ENCODE assay signal across 1 cellular context in the genomic region with DNA sequence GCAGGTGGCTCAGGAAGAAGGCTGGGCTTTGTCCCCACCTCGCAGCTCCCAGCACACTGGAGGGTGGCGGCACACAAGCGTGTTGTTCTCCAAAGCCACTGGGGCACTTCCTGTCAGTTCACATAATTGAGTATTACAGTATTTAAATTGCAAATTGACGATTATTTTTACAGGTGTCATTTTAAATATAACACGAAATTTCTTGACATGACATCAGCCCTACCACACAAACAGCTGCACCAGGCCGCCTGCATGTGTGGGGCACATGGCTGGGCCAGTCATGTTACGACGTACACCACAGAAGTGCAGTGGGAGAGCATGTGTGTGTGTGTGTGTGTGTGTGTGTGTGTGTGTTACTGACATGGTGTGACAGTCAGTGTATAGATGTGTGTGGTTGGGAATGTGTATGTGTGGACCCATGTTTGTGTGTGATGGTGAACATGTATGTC.
TF ChIP-seq lines count a peak whose summit lies in the region.

No MANE protein-coding gene starts in this region.

TF ChIP-seq in HCT116, 20 proteins besides CTCF, POLR2A, EP300 and RAD21 (continued from another document):
- TF ChIP-seq, protein P1, sequence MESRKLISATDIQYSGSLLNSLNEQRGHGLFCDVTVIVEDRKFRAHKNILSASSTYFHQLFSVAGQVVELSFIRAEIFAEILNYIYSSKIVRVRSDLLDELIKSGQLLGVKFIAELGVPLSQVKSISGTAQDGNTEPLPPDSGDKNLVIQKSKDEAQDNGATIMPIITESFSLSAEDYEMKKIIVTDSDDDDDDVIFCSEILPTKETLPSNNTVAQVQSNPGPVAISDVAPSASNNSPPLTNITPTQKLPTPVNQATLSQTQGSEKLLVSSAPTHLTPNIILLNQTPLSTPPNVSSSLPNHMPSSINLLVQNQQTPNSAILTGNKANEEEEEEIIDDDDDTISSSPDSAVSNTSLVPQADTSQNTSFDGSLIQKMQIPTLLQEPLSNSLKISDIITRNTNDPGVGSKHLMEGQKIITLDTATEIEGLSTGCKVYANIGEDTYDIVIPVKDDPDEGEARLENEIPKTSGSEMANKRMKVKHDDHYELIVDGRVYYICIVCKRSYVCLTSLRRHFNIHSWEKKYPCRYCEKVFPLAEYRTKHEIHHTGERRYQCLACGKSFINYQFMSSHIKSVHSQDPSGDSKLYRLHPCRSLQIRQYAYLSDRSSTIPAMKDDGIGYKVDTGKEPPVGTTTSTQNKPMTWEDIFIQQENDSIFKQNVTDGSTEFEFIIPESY (IDR thresholded peaks at IDR 0.05; ENCODE audit: extremely low read depth, insufficient replicate concordance, low read length) = no peak
- no peak for TF ChIP-seq FOSL1 (IDR thresholded peaks at IDR 0.05; ENCODE audit: low read depth)
- TF ChIP-seq, protein P2, sequence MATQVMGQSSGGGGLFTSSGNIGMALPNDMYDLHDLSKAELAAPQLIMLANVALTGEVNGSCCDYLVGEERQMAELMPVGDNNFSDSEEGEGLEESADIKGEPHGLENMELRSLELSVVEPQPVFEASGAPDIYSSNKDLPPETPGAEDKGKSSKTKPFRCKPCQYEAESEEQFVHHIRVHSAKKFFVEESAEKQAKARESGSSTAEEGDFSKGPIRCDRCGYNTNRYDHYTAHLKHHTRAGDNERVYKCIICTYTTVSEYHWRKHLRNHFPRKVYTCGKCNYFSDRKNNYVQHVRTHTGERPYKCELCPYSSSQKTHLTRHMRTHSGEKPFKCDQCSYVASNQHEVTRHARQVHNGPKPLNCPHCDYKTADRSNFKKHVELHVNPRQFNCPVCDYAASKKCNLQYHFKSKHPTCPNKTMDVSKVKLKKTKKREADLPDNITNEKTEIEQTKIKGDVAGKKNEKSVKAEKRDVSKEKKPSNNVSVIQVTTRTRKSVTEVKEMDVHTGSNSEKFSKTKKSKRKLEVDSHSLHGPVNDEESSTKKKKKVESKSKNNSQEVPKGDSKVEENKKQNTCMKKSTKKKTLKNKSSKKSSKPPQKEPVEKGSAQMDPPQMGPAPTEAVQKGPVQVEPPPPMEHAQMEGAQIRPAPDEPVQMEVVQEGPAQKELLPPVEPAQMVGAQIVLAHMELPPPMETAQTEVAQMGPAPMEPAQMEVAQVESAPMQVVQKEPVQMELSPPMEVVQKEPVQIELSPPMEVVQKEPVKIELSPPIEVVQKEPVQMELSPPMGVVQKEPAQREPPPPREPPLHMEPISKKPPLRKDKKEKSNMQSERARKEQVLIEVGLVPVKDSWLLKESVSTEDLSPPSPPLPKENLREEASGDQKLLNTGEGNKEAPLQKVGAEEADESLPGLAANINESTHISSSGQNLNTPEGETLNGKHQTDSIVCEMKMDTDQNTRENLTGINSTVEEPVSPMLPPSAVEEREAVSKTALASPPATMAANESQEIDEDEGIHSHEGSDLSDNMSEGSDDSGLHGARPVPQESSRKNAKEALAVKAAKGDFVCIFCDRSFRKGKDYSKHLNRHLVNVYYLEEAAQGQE (IDR thresholded peaks at IDR 0.05; ENCODE audit: low read depth) = no peak
